ENCODE assay signal across 8 cellular contexts in the genomic region with DNA sequence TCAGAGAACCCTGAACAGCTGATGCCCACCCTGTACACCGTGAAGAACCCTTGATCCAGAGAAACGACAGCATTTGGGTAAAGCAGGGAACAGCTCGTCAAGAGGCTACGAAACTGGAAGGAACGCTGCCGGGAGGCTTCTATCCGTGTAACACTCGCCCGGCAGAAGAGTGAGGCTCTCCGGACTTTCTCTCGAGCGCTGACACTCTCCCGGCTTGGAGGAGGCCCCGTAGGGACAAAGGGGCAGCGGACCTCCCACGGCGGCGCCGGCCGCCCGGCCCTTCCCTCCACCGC. TPM values are rescaled to one million over a fixed set of nuclear protein-coding genes. Genes with fewer than 3 reads are reported as not detected.
DNase-seq lines count a peak whose midpoint lies in the region; ATAC-seq and TF ChIP-seq lines count a peak whose summit lies in the region.

No MANE protein-coding gene starts in this region.

- peaks cover 47% of the 10 kb centered on the region for H3K4me1 Mint-ChIP-seq in activated T-cell treated with anti-CD3 and anti-CD28 coated beads, Interleukin-2, amount 50 U/mL, for 72 hours (ENCODE audit: low read depth)

- TF ChIP-seq POLR2A in transverse colon (IDR thresholded peaks at IDR 0.05) = peak; percentile 72

- no peaks in the 10 kb centered on the region for H3K36me3 Mint-ChIP-seq in activated T-cell treated with anti-CD3 and anti-CD28 coated beads, Interleukin-2, amount 50 U/mL, for 72 hours (ENCODE audit: insufficient read depth in 2 of 2)

- peak overlapping the region; percentile 90 to 93 for H3K27ac ChIP-seq in left lung
- peak overlapping the region; percentile 92 to 94 (median 92) for H3K27ac ChIP-seq in transverse colon

- TF ChIP-seq CTCF in left lung (IDR thresholded peaks at IDR 0.05) = no peak
- TF ChIP-seq CTCF in transverse colon (IDR thresholded peaks at IDR 0.05) = no peak

- H3K4me3 ChIP-seq in adipocyte (ENCODE audit: low read length) (peak overlapping the region; percentile 84), left lung (peak overlapping the region; percentile 76 to 91), transverse colon (peak overlapping the region; percentile 67 to 76 (median 74))

- in situ Hi-C loops in transverse colon (cut with MboI; ENCODE audit: low pct_ligation_motif_present in 1 of 4, low pct_unique_long_range_greater_than_20kb in 1 of 4, low sequenced_read_pairs in 3 of 4) = no loop called here

- H3K36me3 ChIP-seq in adipocyte (ENCODE audit: control insufficient read depth, insufficient read depth, low read length, severe bottlenecking) = peaks cover 32% of the 10 kb centered on the region
- peaks cover 0 to 49% of the 10 kb centered on the region in 2 donors for H3K36me3 ChIP-seq in left lung
- H3K36me3 ChIP-seq in transverse colon = no peaks in the 10 kb centered on the region

- intact Hi-C loops in left lung (cut with DNase I) (no loop called here), transverse colon (cut with DNase I; ENCODE audit: low total_unique reads) (no loop called here)

- WGBS in transverse colon (ENCODE audit: low coverage in 1 of 2), 2 donors = 0% methylated on average over 22 of the region's 22 CpGs; no CpG with 5 or more reads in 1 of the 2 donors

- no peaks in the 10 kb centered on the region for H3K9me3 Mint-ChIP-seq in activated T-cell treated with anti-CD3 and anti-CD28 coated beads, Interleukin-2, amount 50 U/mL, for 72 hours

- H3K27me3 Mint-ChIP-seq in activated T-cell treated with anti-CD3 and anti-CD28 coated beads, Interleukin-2, amount 50 U/mL, for 72 hours (ENCODE audit: low read depth) = no peaks in the 10 kb centered on the region

- TF ChIP-seq EP300 in transverse colon (IDR thresholded peaks at IDR 0.05; ENCODE audit: low read depth) = no peak

- H3K27me3 ChIP-seq in adipocyte (replicated peaks; ENCODE audit: control insufficient read depth, insufficient read depth, low read length) = no peaks in the 10 kb centered on the region
- no peaks in the 10 kb centered on the region for H3K27me3 ChIP-seq in left lung
- H3K27me3 ChIP-seq in transverse colon = no peaks in the 10 kb centered on the region

- peak overlapping the region; percentile 66 for H3K27ac Mint-ChIP-seq in activated T-cell treated with anti-CD3 and anti-CD28 coated beads, Interleukin-2, amount 50 U/mL, for 72 hours

- ATAC-seq in activated T-cell treated with anti-CD3 and anti-CD28 coated beads, Interleukin-2, amount 50 U/mL, for 72 hours (replicated peaks in 1 of 2) = no peak
- no peak for ATAC-seq in left lung
- no peak for ATAC-seq in activated CD4-positive, CD25-positive, alpha-beta regulatory T cell treated with anti-CD3 and anti-CD28 coated beads, Interleukin-2, amount 50 U/mL, for 24 hours

- H3K9me3 ChIP-seq in adipocyte (ENCODE audit: control insufficient read depth, low read length) = no peaks in the 10 kb centered on the region
- H3K9me3 ChIP-seq in left lung = no peaks in the 10 kb centered on the region
- H3K9me3 ChIP-seq in transverse colon = no peaks in the 10 kb centered on the region

- no peak for DNase-seq in activated T-cell treated with anti-CD3 and anti-CD28 coated beads, Interleukin-2, amount 50 U/mL, for 72 hours
- no peak for DNase-seq in activated T-cell treated with anti-CD3 and anti-CD28 coated beads, Interleukin-2, amount 50 U/mL, for 48 hours
- DNase-seq in adipocyte (ENCODE audit: low read depth) (no peak), left lung (no peak), transverse colon (no peak), GDM1 (lab: John Stamatoyannopoulos, UW) (no peak)
- DNase-seq in stimulated activated CD4-positive, alpha-beta T cell treated with anti-CD3 and anti-CD28 coated beads, Interleukin-2, amount 100 ng/mL, for 48 hours = no peak

- H3K4me1 ChIP-seq in adipocyte (ENCODE audit: control insufficient read depth, insufficient read depth, low read length) (peaks cover 16% of the 10 kb centered on the region), left lung (peaks cover 45 to 90% of the 10 kb centered on the region in 2 donors), transverse colon (peaks cover 35 to 69% (median 60%) of the 10 kb centered on the region in 4 donors)

- H3K9ac ChIP-seq in adipocyte (ENCODE audit: low read length) = peak overlapping the region; percentile 88

- H3K4me3 Mint-ChIP-seq in activated T-cell treated with anti-CD3 and anti-CD28 coated beads, Interleukin-2, amount 50 U/mL, for 72 hours = peak overlapping the region; percentile 77 to 90

RNA-seq across cellular contexts. Expression of gene HYAL2, which starts 1.7 kb away (rescaled TPM):
- 1 to 10 TPM; 4.6 to 4.8 TPM for total RNA-seq in activated T-cell treated with anti-CD3 and anti-CD28 coated beads, Interleukin-2, amount 50 U/mL, for 72 hours
- total RNA-seq in left lung (100 to 1,000 TPM; 119 to 171 TPM), transverse colon (10 to 100 TPM; 18.7 to 51.1 (median 32.0) TPM)

RNA-seq across cellular contexts. Expression of gene TUSC2, which starts 7.2 kb away (rescaled TPM):
- 10 to 100 TPM; 16.2 to 16.8 TPM for total RNA-seq in activated T-cell treated with anti-CD3 and anti-CD28 coated beads, Interleukin-2, amount 50 U/mL, for 72 hours
- total RNA-seq in left lung (10 to 100 TPM; 27.8 to 29.6 TPM), transverse colon (10 to 100 TPM in 3 of 4 donors, 1 to 10 TPM in 1; 7.9 to 39.6 (median 28.0) TPM)

RNA-seq across cellular contexts. Expression of gene HYAL1, which starts 17.4 kb away (rescaled TPM):
- total RNA-seq in activated T-cell treated with anti-CD3 and anti-CD28 coated beads, Interleukin-2, amount 50 U/mL, for 72 hours = under 1 TPM in 1 of 2 donors, not detected in 1; 0.19 TPM
- 10 to 100 TPM; 37.5 to 41.3 TPM for total RNA-seq in left lung
- 10 to 100 TPM in 1 of 4 donors, 1 to 10 TPM in 3; 1.8 to 13.8 (median 3.8) TPM for total RNA-seq in transverse colon

RNA-seq across cellular contexts. Expression of gene RASSF1, which starts 19.8 kb away (rescaled TPM):
- 10 to 100 TPM; 51.4 to 61.6 TPM for total RNA-seq in activated T-cell treated with anti-CD3 and anti-CD28 coated beads, Interleukin-2, amount 50 U/mL, for 72 hours
- total RNA-seq in left lung (10 to 100 TPM; 29.8 to 40.7 TPM), transverse colon (10 to 100 TPM in 3 of 4 donors, 1 to 10 TPM in 1; 9.8 to 29.2 (median 21.7) TPM)

RNA-seq across cellular contexts. Expression of gene HYAL3, which starts 21.6 kb away (rescaled TPM):
- total RNA-seq in activated T-cell treated with anti-CD3 and anti-CD28 coated beads, Interleukin-2, amount 50 U/mL, for 72 hours = 1 to 10 TPM; 6.7 to 7.1 TPM
- total RNA-seq in left lung (1 to 10 TPM; 4.5 to 4.6 TPM), transverse colon (10 to 100 TPM in 1 of 4 donors, 1 to 10 TPM in 2, under 1 TPM in 1; 0.79 to 11.2 (median 3.8) TPM)
